13 cellular contexts compared by ENCODE assay signal in genomic region chr1:28519946-28520725, GRCh38. TPM values are rescaled to one million over a fixed set of nuclear protein-coding genes. Genes with fewer than 3 reads are reported as not detected.
DNase-seq lines count a peak whose midpoint lies in the region; ATAC-seq, FAIRE-seq and TF ChIP-seq lines count a peak whose summit lies in the region.
"Had no signal": no experiment of that assay in that cellular context is flagged by ENCODE, and none has a peak within 500 bp of the region (broad histone marks: within the 10 kb centered on the region; RNA-seq: fewer than 3 reads in every experiment).

No MANE protein-coding gene starts in this region.

- CTCF ChIA-PET in H1 (lab: Charles Lee; ENCODE audit: partially characterized antibody), result interaction anchor here (0.6 to 8.0 kb wide), 5 partner anchors 12 to 683 kb away, joined by 3 to 59 read pairs (median 4); no protein-coding TSS in a partner anchor

- peaks cover 3% of the 10 kb centered on the region for H3K36me3 Mint-ChIP-seq in activated naive CD4-positive, alpha-beta T cell treated with anti-CD3 and anti-CD28 coated beads, Interleukin-2, amount 50 U/mL, for 24 hours
- H3K36me3 Mint-ChIP-seq in activated naive CD4-positive, alpha-beta T cell treated with anti-CD3 and anti-CD28 coated beads, Interleukin-2, amount 50 U/mL, for 72 hours, result peaks cover 9 to 25% of the 10 kb centered on the region in 2 donors

- H3F3A ChIP-seq in OCI-LY1 (ENCODE audit: insufficient read depth, low read length), result peaks cover 11% of the 10 kb centered on the region

- no peak overlapping the region for H2BK120ac ChIP-seq in H1 (replicated peaks; ENCODE audit: low read depth, low read length)

- H3K36me3 ChIP-seq in OCI-LY1 (ENCODE audit: insufficient read depth, low read length) (peaks cover 42% of the 10 kb centered on the region), H1 (ENCODE audit: control insufficient read depth in 2 of 4, insufficient read depth in 4 of 4, low read length in 3 of 4) (peaks cover 0 to 11% (median 4%) of the 10 kb centered on the region in 4 experiments; a peak in 2 of 8 replicates), small intestine (ENCODE audit: control insufficient read depth in 2 of 2, insufficient read depth in 2 of 2, low read length in 2 of 2) (no peaks in the 10 kb centered on the region)

- H2AK5ac ChIP-seq in H1 (ENCODE audit: low read depth, low read length), result peak overlapping the region; percentile 32

- no peak for ATAC-seq in activated naive CD4-positive, alpha-beta T cell treated with anti-CD3 and anti-CD28 coated beads, Interleukin-2, amount 50 U/mL, for 72 hours
- ATAC-seq in stimulated activated naive CD8-positive, alpha-beta T cell treated with anti-CD3 and anti-CD28 coated beads, Interleukin-15, amount 100 ng/mL, for 72 hours, result no peak
- ATAC-seq in HG03039 (IDR thresholded peaks at IDR 0.05; ENCODE audit: unreplicated experiment) (no peak), HG02610 (IDR thresholded peaks at IDR 0.05; ENCODE audit: unreplicated experiment) (no peak)
- ATAC-seq: heart left ventricle, Right ventricle myocardium inferior had no signal

- H3K4me2 ChIP-seq in OCI-LY1 (ENCODE audit: low read length) (peak overlapping the region; percentile 98), H1 (ENCODE audit: insufficient read depth in 1 of 2, low read depth in 2 of 2, low read length in 2 of 2) (peak overlapping the region in 1 of 2 experiments; percentile 16; a peak in 2 of 4 replicates)

- POLR2A ChIA-PET in H1 (lab: Charles Lee; ENCODE audit: partially characterized antibody), result interaction anchor here (0.7 to 31.3 kb wide), 16 partner anchors 8 to 163 kb away, joined by 3 to 660 read pairs (median 4); partner anchors contain the start of genes RAB42, RCC1 and TAF12

- TF ChIP-seq RAD21 in H1 (IDR thresholded peaks at IDR 0.05 in 1 of 2, conservative IDR thresholded peaks at IDR 0.05 in 1 of 2; ENCODE audit: low read depth in 2 of 2, low read length in 2 of 2), result no peak

- no peak overlapping the region for H2BK20ac ChIP-seq in H1 (ENCODE audit: low read length)

- H3K4me3 ChIP-seq in OCI-LY1 (ENCODE audit: low read depth, low read length, poor library complexity, severe bottlenecking), result peak overlapping the region; percentile 74
- no peak overlapping the region for H3K4me3 ChIP-seq in H1 (ENCODE audit: extremely low read depth in 1 of 4, insufficient read depth in 2 of 4, low read depth in 3 of 4, low read length in 4 of 4)
- no peak overlapping the region for H3K4me3 ChIP-seq in small intestine (ENCODE audit: low read depth in 1 of 2, low read length in 2 of 2)

- no peaks in the 10 kb centered on the region for H3K27me3 Mint-ChIP-seq in activated naive CD4-positive, alpha-beta T cell treated with anti-CD3 and anti-CD28 coated beads, Interleukin-2, amount 50 U/mL, for 24 hours
- H3K27me3 Mint-ChIP-seq in stimulated activated naive CD8-positive, alpha-beta T cell treated with anti-CD3 and anti-CD28 coated beads, Interleukin-15, amount 100 ng/mL, for 72 hours, result no peaks in the 10 kb centered on the region
- H3K27me3 Mint-ChIP-seq: B cell had no signal

- peaks cover 6% of the 10 kb centered on the region for H3K23me2 ChIP-seq in H1 (ENCODE audit: low read depth, low read length)

- no peak overlapping the region for H4K5ac ChIP-seq in H1 (ENCODE audit: insufficient read length, low read depth, low read length)

- H3K14ac ChIP-seq in H1 (ENCODE audit: insufficient read length), result no peak overlapping the region

- H2BK15ac ChIP-seq in H1 (ENCODE audit: low read length), result no peak overlapping the region

- H3K4me1 ChIP-seq in OCI-LY1 (ENCODE audit: insufficient read depth, low read length, severe bottlenecking), result peaks cover 47% of the 10 kb centered on the region
- peaks cover 7 to 16% (median 11%) of the 10 kb centered on the region in 4 experiments for H3K4me1 ChIP-seq in H1 (replicated peaks in 1 of 4; ENCODE audit: control insufficient read depth in 3 of 4, insufficient read depth in 4 of 4, low read length in 3 of 4)
- peaks cover 0 to 11% of the 10 kb centered on the region in 2 donors for H3K4me1 ChIP-seq in small intestine (ENCODE audit: control insufficient read depth in 2 of 2, insufficient read depth in 1 of 2, low read depth in 1 of 2, low read length in 1 of 2)

- no peak overlapping the region for H4K8ac ChIP-seq in H1 (ENCODE audit: extremely low read depth, insufficient read depth, low read length)

- H2AFZ ChIP-seq in OCI-LY1 (ENCODE audit: low read length) (no peak overlapping the region), H1 (ENCODE audit: low read length) (no peak overlapping the region)

- no peak overlapping the region; the same call in 1 of the 2 replicates for H2BK5ac ChIP-seq in H1 (ENCODE audit: low read depth, low read length)

- TF ChIP-seq EP300 in H1 (IDR thresholded peaks at IDR 0.05; ENCODE audit: borderline replicate concordance in 1 of 2, low read depth in 2 of 2, low read length in 2 of 2), result no peak

- no peak for TF ChIP-seq CTCF in OCI-LY1 (IDR thresholded peaks at IDR 0.05; ENCODE audit: low read length)
- no peak for TF ChIP-seq CTCF in H1 (IDR thresholded peaks at IDR 0.05; ENCODE audit: control extremely low read depth in 1 of 3, insufficient read depth in 1 of 3, low read depth in 1 of 3, low read length in 3 of 3)

- peaks cover 62% of the 10 kb centered on the region for H3K79me2 ChIP-seq in OCI-LY1 (ENCODE audit: insufficient read depth, low read length)
- peaks cover 14 to 57% of the 10 kb centered on the region in 2 experiments; a peak in 3 of 4 replicates for H3K79me2 ChIP-seq in H1 (ENCODE audit: control insufficient read depth in 1 of 2, insufficient read depth in 2 of 2, low read length in 2 of 2)

- no peak overlapping the region for H3K18ac ChIP-seq in H1 (ENCODE audit: extremely low read depth, low read length)

- no peak overlapping the region for H3K23ac ChIP-seq in H1 (ENCODE audit: insufficient read length)

- H3K4me1 Mint-ChIP-seq in activated naive CD4-positive, alpha-beta T cell treated with anti-CD3 and anti-CD28 coated beads, Interleukin-2, amount 50 U/mL, for 24 hours, result peaks cover 28% of the 10 kb centered on the region
- peaks cover 44% of the 10 kb centered on the region for H3K4me1 Mint-ChIP-seq in stimulated activated naive CD8-positive, alpha-beta T cell treated with anti-CD3 and anti-CD28 coated beads, Interleukin-15, amount 100 ng/mL, for 72 hours

- no peak for FAIRE-seq in H1 (lab: Jason Lieb, UNC)
- no peak for FAIRE-seq in small intestine (lab: Jason Lieb, UNC)
- FAIRE-seq: endometrium had no signal

- peak overlapping the region; percentile 68 for H3K27ac Mint-ChIP-seq in activated naive CD4-positive, alpha-beta T cell treated with anti-CD3 and anti-CD28 coated beads, Interleukin-2, amount 50 U/mL, for 24 hours
- peak overlapping the region in 1 of 2 donors; percentile 65 for H3K27ac Mint-ChIP-seq in activated naive CD4-positive, alpha-beta T cell treated with anti-CD3 and anti-CD28 coated beads, Interleukin-2, amount 50 U/mL, for 72 hours
- H3K27ac Mint-ChIP-seq in stimulated activated naive CD8-positive, alpha-beta T cell treated with anti-CD3 and anti-CD28 coated beads, Interleukin-15, amount 100 ng/mL, for 72 hours, result no peak overlapping the region
- H3K27ac Mint-ChIP-seq: B cell had no signal

- H3K9me3 ChIP-seq in OCI-LY1 (ENCODE audit: low read length), result no peaks in the 10 kb centered on the region
- H3K9me3 ChIP-seq in H1 (ENCODE audit: insufficient read depth in 2 of 2, low read depth in 1 of 2, low read length in 1 of 2), result no peaks in the 10 kb centered on the region
- H3K9me3 ChIP-seq in small intestine (ENCODE audit: control insufficient read depth, low read depth), result no peaks in the 10 kb centered on the region
- H3K9me3 ChIP-seq: heart left ventricle had no signal

- H3K79me1 ChIP-seq in H1 (ENCODE audit: low read depth, low read length), result peaks cover 15% of the 10 kb centered on the region

- H3K27ac ChIP-seq in OCI-LY1 (ENCODE audit: low read depth, low read length, poor library complexity, severe bottlenecking) (peak overlapping the region; percentile 71), H1 (ENCODE audit: low read depth, low read length) (no peak overlapping the region), small intestine (ENCODE audit: low read depth in 1 of 2, low read length in 1 of 2) (no peak overlapping the region)
- H3K27ac ChIP-seq: heart left ventricle had no signal

- no peaks in the 10 kb centered on the region for H4K20me1 ChIP-seq in OCI-LY1 (ENCODE audit: insufficient read depth, low read length)
- H4K20me1 ChIP-seq in H1 (replicated peaks in 1 of 2; ENCODE audit: control insufficient read depth in 1 of 2, insufficient read depth in 2 of 2, low read length in 2 of 2), result peaks cover 3 to 5% of the 10 kb centered on the region in 2 experiments

- TF ChIP-seq POLR2A in H1 (IDR thresholded peaks at IDR 0.05; ENCODE audit: control extremely low read depth in 1 of 2, low read depth in 2 of 2, low read length in 2 of 2), result no peak

- H3K27me3 ChIP-seq in OCI-LY1 (ENCODE audit: insufficient read depth, low read length) (no peaks in the 10 kb centered on the region), H1 (replicated peaks in 1 of 4; ENCODE audit: control insufficient read depth in 3 of 4, extremely low read depth in 1 of 4, insufficient read depth in 3 of 4, low read length in 3 of 4) (no peaks in the 10 kb centered on the region), small intestine (ENCODE audit: control insufficient read depth in 2 of 2, insufficient read depth in 2 of 2, low read length in 2 of 2) (no peaks in the 10 kb centered on the region)
- H3K27me3 ChIP-seq: heart left ventricle had no signal

- no peaks in the 10 kb centered on the region for H3K9me2 ChIP-seq in OCI-LY1 (ENCODE audit: low read depth, low read length)

- no peak overlapping the region for H3K4ac ChIP-seq in H1 (replicated peaks; ENCODE audit: insufficient read length, low read depth, low read length)

- H4K91ac ChIP-seq in H1 (replicated peaks; ENCODE audit: insufficient read length, low read length), result no peak overlapping the region

- peak overlapping the region; percentile 58 for H3K4me3 Mint-ChIP-seq in activated naive CD4-positive, alpha-beta T cell treated with anti-CD3 and anti-CD28 coated beads, Interleukin-2, amount 50 U/mL, for 24 hours
- peak overlapping the region; percentile 35 to 36 for H3K4me3 Mint-ChIP-seq in stimulated activated naive CD8-positive, alpha-beta T cell treated with anti-CD3 and anti-CD28 coated beads, Interleukin-15, amount 100 ng/mL, for 72 hours

- DNase-seq in activated naive CD4-positive, alpha-beta T cell treated with anti-CD3 and anti-CD28 coated beads, Interleukin-2, amount 50 U/mL, for 72 hours (ENCODE audit: low spot score in 2 of 2), result no peak
- DNase-seq in H1 (ENCODE audit: low read depth in 1 of 2, low spot score in 2 of 2), result no peak
- no peak for DNase-seq in stimulated activated naive CD8-positive, alpha-beta T cell treated with anti-CD3 and anti-CD28 coated beads, Interleukin-15, amount 100 ng/mL, for 72 hours
- no peak for DNase-seq in small intestine
- DNase-seq: activated CD4-positive, CD25-positive, alpha-beta regulatory T cell treated with anti-CD3 and anti-CD28 coated beads, Interleukin-2, amount 50 U/mL, for 72 hours; heart left ventricle had no signal

- no peaks in the 10 kb centered on the region for H3K9me3 Mint-ChIP-seq in activated naive CD4-positive, alpha-beta T cell treated with anti-CD3 and anti-CD28 coated beads, Interleukin-2, amount 50 U/mL, for 24 hours
- H3K9me3 Mint-ChIP-seq in activated naive CD4-positive, alpha-beta T cell treated with anti-CD3 and anti-CD28 coated beads, Interleukin-2, amount 50 U/mL, for 72 hours, result no peaks in the 10 kb centered on the region
- no peaks in the 10 kb centered on the region for H3K9me3 Mint-ChIP-seq in stimulated activated naive CD8-positive, alpha-beta T cell treated with anti-CD3 and anti-CD28 coated beads, Interleukin-15, amount 100 ng/mL, for 72 hours

- H3K9ac ChIP-seq in OCI-LY1 (ENCODE audit: low read length), result peak overlapping the region; percentile 86; the same call in 1 of the 2 replicates
- H3K9ac ChIP-seq in H1 (replicated peaks in 1 of 4; ENCODE audit: extremely low read depth in 1 of 4, low read depth in 3 of 4, low read length in 3 of 4), result no peak overlapping the region

- 82% methylated on average over 10 of the region's 10 CpGs; no CpG with 5 or more reads in 1 of the 2 experiments for WGBS in H1 (ENCODE audit: extremely low coverage in 1 of 2, insufficient coverage in 1 of 2, insufficient read length in 1 of 2, insufficient replicate concordance in 2 of 2, low coverage in 1 of 2, low lambda C conversion rate in 2 of 2, missing lambda C conversion rate in 1 of 2), 2 experiments
- WGBS in small intestine, 3 donors, result 82 to 90% (median 86%) methylated on average over 10 of the region's 10 CpGs

- H2BK12ac ChIP-seq in H1 (ENCODE audit: low read depth, low read length), result no peak overlapping the region

- no peak overlapping the region for H3K56ac ChIP-seq in H1 (replicated peaks; ENCODE audit: insufficient read length, low read depth, low read length)

RNA-seq across cellular contexts. Expression of gene RCC1, which starts 14.3 kb away (rescaled TPM):
- total RNA-seq in activated naive CD4-positive, alpha-beta T cell treated with anti-CD3 and anti-CD28 coated beads, Interleukin-2, amount 50 U/mL, for 72 hours, result 10 to 100 TPM; 90.1 to 98.2 TPM
- total RNA-seq in H1 (2021; fragmentation: NEBNext Ultra II Directional; extraction: Animal tissue kit (Norgen Biotek cat#: 25700)), result 98.4 and 101 TPM in 2 replicates
- polyA plus RNA-seq in H1 (2011; rRNA removed) (48.5 and 66.4 TPM in 2 replicates), small intestine (10 to 100 TPM; 31.1 to 69.5 (median 33.3) TPM)
- polyA plus RNA-seq in H1 (2011; cell fraction: cytosol; rRNA removed), result 76.8 TPM
- polyA plus RNA-seq in H1 (2011; cell fraction: nucleus; rRNA removed), result 73.3 TPM
- 102 to 113 TPM (median 104 TPM) in 4 replicates for polyA plus RNA-seq in H1 (2012, experiment 1 of 2)
- 86.9 TPM for polyA plus RNA-seq in H1 (2012, experiment 2 of 2)
- 45.4 TPM for polyA plus RNA-seq in H1 (2013, experiment 1 of 2)
- polyA plus RNA-seq in H1 (2013, experiment 2 of 2), result 45.9 TPM
- 81.1 and 103 TPM in 2 replicates for polyA minus RNA-seq in H1 (2011; rRNA and poly(A)+ RNA removed)
- polyA minus RNA-seq in H1 (2011; cell fraction: cytosol; rRNA and poly(A)+ RNA removed), result 47.8 TPM
- 49.7 TPM for polyA minus RNA-seq in H1 (2011; cell fraction: nucleus; rRNA and poly(A)+ RNA removed)

RNA-seq across cellular contexts. Expression of gene TRNAU1AP, which starts 32.7 kb away (rescaled TPM):
- total RNA-seq in activated naive CD4-positive, alpha-beta T cell treated with anti-CD3 and anti-CD28 coated beads, Interleukin-2, amount 50 U/mL, for 72 hours, result 10 to 100 TPM; 64.8 to 73.4 TPM
- 30.8 and 35.2 TPM in 2 replicates for total RNA-seq in H1 (2021; fragmentation: NEBNext Ultra II Directional; extraction: Animal tissue kit (Norgen Biotek cat#: 25700))
- 22.9 and 37.1 TPM in 2 replicates for polyA plus RNA-seq in H1 (2011; rRNA removed)
- polyA plus RNA-seq in H1 (2011; cell fraction: cytosol; rRNA removed), result 33.8 TPM
- polyA plus RNA-seq in H1 (2011; cell fraction: nucleus; rRNA removed), result 22.6 TPM
- 30.6 to 53.5 TPM (median 51.6 TPM) in 4 replicates for polyA plus RNA-seq in H1 (2012, experiment 1 of 2)
- polyA plus RNA-seq in H1 (2012, experiment 2 of 2), result 17.4 TPM
- polyA plus RNA-seq in H1 (2013, experiment 1 of 2), result 17.6 TPM
- polyA plus RNA-seq in H1 (2013, experiment 2 of 2), result 17.2 TPM
- 20.3 and 23.7 TPM in 2 replicates for polyA minus RNA-seq in H1 (2011; rRNA and poly(A)+ RNA removed)
- 18.8 TPM for polyA minus RNA-seq in H1 (2011; cell fraction: cytosol; rRNA and poly(A)+ RNA removed)
- polyA minus RNA-seq in H1 (2011; cell fraction: nucleus; rRNA and poly(A)+ RNA removed), result 23.0 TPM
- polyA plus RNA-seq in small intestine, result 10 to 100 TPM; 16.3 to 25.9 (median 25.5) TPM
